ENCODE assay signal across 11 cellular contexts in genomic region chr6:28351493-28351925, GRCh38. TPM values are rescaled to one million over a fixed set of nuclear protein-coding genes. Genes with fewer than 3 reads are reported as not detected.
DNase-seq lines count a peak whose midpoint lies in the region; ATAC-seq and TF ChIP-seq lines count a peak whose summit lies in the region.
"Had no signal": no experiment of that assay in that cellular context is flagged by ENCODE, and none has a peak within 500 bp of the region (broad histone marks: within the 10 kb centered on the region; RNA-seq: fewer than 3 reads in every experiment).

No MANE protein-coding gene starts in this region.

- intact Hi-C loops in activated CD4-positive, alpha-beta memory T cell treated with anti-CD3 and anti-CD28 coated beads for 36 hours (cut with micrococcal nuclease) = loop anchor here (10.0 kb wide), 1 partner anchor 537 kb away; a partner anchor contains a TSS

- CTCF ChIA-PET in activated CD4-positive, alpha-beta memory T cell treated with anti-CD3 and anti-CD28 coated beads, Interleukin-2, amount 10 ng/mL, durations not matched to agents 7 days and 5 days (lab: Charles Lee) = interaction anchor here (1.1 to 2.2 kb wide), 3 partner anchors 84 to 461 kb away, joined by 4 to 7 read pairs (median 5); partner anchors contain the start of gene ZSCAN26
- CTCF ChIA-PET in activated CD4-positive, alpha-beta memory T cell treated with anti-CD3 and anti-CD28 coated beads for 36 hours (lab: Charles Lee) = interaction anchor here (1.5 kb wide), 1 partner anchor 99 kb away, joined by 3 read pairs; the partner anchor contains the start of gene ZKSCAN4
- CTCF ChIA-PET in T-cell (lab: Charles Lee) = interaction anchor here (0.9 to 1.1 kb wide), 3 partner anchors 10 to 85 kb away, joined by 4 to 5 read pairs (median 4); partner anchors contain the start of gene ZSCAN26 (in 1 of the 2)

- peaks cover 39% of the 10 kb centered on the region for H3K4me1 Mint-ChIP-seq in activated CD4-positive, alpha-beta memory T cell treated with anti-CD3 and anti-CD28 coated beads, Interleukin-2, amount 10 ng/mL, durations not matched to agents 7 days and 5 days
- H3K4me1 Mint-ChIP-seq in activated CD4-positive, alpha-beta memory T cell treated with anti-CD3 and anti-CD28 coated beads for 36 hours (ENCODE audit: low read depth) = peaks cover 30% of the 10 kb centered on the region
- H3K4me1 Mint-ChIP-seq in T-cell (peaks cover 47 to 52% (median 49%) of the 10 kb centered on the region in 3 donors), glutamatergic neuron (ENCODE audit: low read depth, unreplicated experiment) (peaks cover 14% of the 10 kb centered on the region)
- H3K4me1 Mint-ChIP-seq in stimulated activated naive CD8-positive, alpha-beta T cell treated with anti-CD3 and anti-CD28 coated beads, Interleukin-15, amount 100 ng/mL, for 72 hours = peaks cover 45% of the 10 kb centered on the region

- H3K27ac Mint-ChIP-seq in activated CD4-positive, alpha-beta memory T cell treated with anti-CD3 and anti-CD28 coated beads, Interleukin-2, amount 10 ng/mL, durations not matched to agents 7 days and 5 days = no peak overlapping the region
- no peak overlapping the region for H3K27ac Mint-ChIP-seq in activated CD4-positive, alpha-beta memory T cell treated with anti-CD3 and anti-CD28 coated beads for 36 hours
- H3K27ac Mint-ChIP-seq in T-cell = no peak overlapping the region
- no peak overlapping the region for H3K27ac Mint-ChIP-seq in glutamatergic neuron (ENCODE audit: unreplicated experiment)
- H3K27ac Mint-ChIP-seq in stimulated activated naive CD8-positive, alpha-beta T cell treated with anti-CD3 and anti-CD28 coated beads, Interleukin-15, amount 100 ng/mL, for 72 hours = peak overlapping the region in 1 of 2 donors; percentile 39

- peaks cover 10% of the 10 kb centered on the region for H3K27me3 Mint-ChIP-seq in activated CD4-positive, alpha-beta memory T cell treated with anti-CD3 and anti-CD28 coated beads, Interleukin-2, amount 10 ng/mL, durations not matched to agents 7 days and 5 days
- H3K27me3 Mint-ChIP-seq in activated CD4-positive, alpha-beta memory T cell treated with anti-CD3 and anti-CD28 coated beads for 36 hours = peaks cover 4% of the 10 kb centered on the region
- H3K27me3 Mint-ChIP-seq in T-cell (peaks cover 4 to 8% of the 10 kb centered on the region in 2 donors), glutamatergic neuron (ENCODE audit: unreplicated experiment) (peaks cover 2% of the 10 kb centered on the region)
- H3K27me3 Mint-ChIP-seq in stimulated activated naive CD8-positive, alpha-beta T cell treated with anti-CD3 and anti-CD28 coated beads, Interleukin-15, amount 100 ng/mL, for 72 hours = peaks cover 11% of the 10 kb centered on the region

- DNase-seq in activated CD4-positive, alpha-beta memory T cell treated with anti-CD3 and anti-CD28 coated beads, Interleukin-2, amount 10 ng/mL, durations not matched to agents 7 days and 5 days = no peak
- DNase-seq in activated CD4-positive, alpha-beta memory T cell treated with anti-CD3 and anti-CD28 coated beads for 36 hours = no peak
- DNase-seq in T-cell (no peak), glutamatergic neuron (no peak), putamen (ENCODE audit: low spot score) (no peak), D341Med (ENCODE audit: low spot score) (no peak)
- DNase-seq in stimulated activated naive CD8-positive, alpha-beta T cell treated with anti-CD3 and anti-CD28 coated beads, Interleukin-15, amount 100 ng/mL, for 72 hours = no peak
- DNase-seq: HCEC 1CT, islet precursor cell, NCI-H1417 had no signal

- no peak for TF ChIP-seq CTCF in glutamatergic neuron (IDR thresholded peaks at IDR 0.05; ENCODE audit: partially characterized antibody, unreplicated experiment)

- peaks cover 19% of the 10 kb centered on the region for H3K36me3 Mint-ChIP-seq in activated CD4-positive, alpha-beta memory T cell treated with anti-CD3 and anti-CD28 coated beads, Interleukin-2, amount 10 ng/mL, durations not matched to agents 7 days and 5 days (ENCODE audit: low read depth)
- peaks cover 1% of the 10 kb centered on the region for H3K36me3 Mint-ChIP-seq in activated CD4-positive, alpha-beta memory T cell treated with anti-CD3 and anti-CD28 coated beads for 36 hours
- no peaks in the 10 kb centered on the region for H3K36me3 Mint-ChIP-seq in T-cell
- H3K36me3 Mint-ChIP-seq in glutamatergic neuron (ENCODE audit: unreplicated experiment) = no peaks in the 10 kb centered on the region

- peak overlapping the region; percentile 21 for H3K4me3 Mint-ChIP-seq in activated CD4-positive, alpha-beta memory T cell treated with anti-CD3 and anti-CD28 coated beads, Interleukin-2, amount 10 ng/mL, durations not matched to agents 7 days and 5 days
- H3K4me3 Mint-ChIP-seq in activated CD4-positive, alpha-beta memory T cell treated with anti-CD3 and anti-CD28 coated beads for 36 hours = no peak overlapping the region
- H3K4me3 Mint-ChIP-seq in T-cell (peak overlapping the region in 2 of 3 donors; percentile 91 to 98), glutamatergic neuron (ENCODE audit: unreplicated experiment) (peak overlapping the region; percentile 99)
- peak overlapping the region; percentile 51 to 100 for H3K4me3 Mint-ChIP-seq in stimulated activated naive CD8-positive, alpha-beta T cell treated with anti-CD3 and anti-CD28 coated beads, Interleukin-15, amount 100 ng/mL, for 72 hours

- ATAC-seq in T-cell (replicated peaks in 1 of 4) (no peak), HG02973 (IDR thresholded peaks at IDR 0.05; ENCODE audit: unreplicated experiment) (no peak)
- no peak for ATAC-seq in stimulated activated naive CD8-positive, alpha-beta T cell treated with anti-CD3 and anti-CD28 coated beads, Interleukin-15, amount 100 ng/mL, for 72 hours

- POLR2A ChIA-PET in activated CD4-positive, alpha-beta memory T cell treated with anti-CD3 and anti-CD28 coated beads, Interleukin-2, amount 10 ng/mL, durations not matched to agents 7 days and 5 days (lab: Charles Lee) = interaction anchor here (1.0 to 2.3 kb wide), 5 partner anchors 16 to 544 kb away, joined by 3 to 8 read pairs (median 5); partner anchors contain the start of genes ZKSCAN8, ZSCAN26 and ZSCAN31
- POLR2A ChIA-PET in activated CD4-positive, alpha-beta memory T cell treated with anti-CD3 and anti-CD28 coated beads for 36 hours (lab: Charles Lee) = no interaction called here
- POLR2A ChIA-PET in T-cell (lab: Charles Lee) = no interaction called here

- no peaks in the 10 kb centered on the region for H3K9me3 Mint-ChIP-seq in activated CD4-positive, alpha-beta memory T cell treated with anti-CD3 and anti-CD28 coated beads, Interleukin-2, amount 10 ng/mL, durations not matched to agents 7 days and 5 days
- no peaks in the 10 kb centered on the region for H3K9me3 Mint-ChIP-seq in activated CD4-positive, alpha-beta memory T cell treated with anti-CD3 and anti-CD28 coated beads for 36 hours
- no peaks in the 10 kb centered on the region for H3K9me3 Mint-ChIP-seq in T-cell
- no peaks in the 10 kb centered on the region for H3K9me3 Mint-ChIP-seq in glutamatergic neuron (ENCODE audit: unreplicated experiment)
- no peaks in the 10 kb centered on the region for H3K9me3 Mint-ChIP-seq in stimulated activated naive CD8-positive, alpha-beta T cell treated with anti-CD3 and anti-CD28 coated beads, Interleukin-15, amount 100 ng/mL, for 72 hours

RNA-seq across cellular contexts. Expression of gene ZKSCAN3, which starts 1.8 kb away (rescaled TPM):
- 1 to 10 TPM; 5.5 to 6.5 TPM for total RNA-seq in activated CD4-positive, alpha-beta memory T cell treated with anti-CD3 and anti-CD28 coated beads, Interleukin-2, amount 10 ng/mL, durations not matched to agents 7 days and 5 days
- total RNA-seq in activated CD4-positive, alpha-beta memory T cell treated with anti-CD3 and anti-CD28 coated beads for 36 hours = 1 to 10 TPM; 2.2 to 2.7 TPM
- total RNA-seq in T-cell = 10 to 100 TPM in 3 of 5 donors, 1 to 10 TPM in 2; 4.0 to 11.9 (median 10.5) TPM
- 16.0 TPM for total RNA-seq in glutamatergic neuron (ENCODE audit: unreplicated experiment)

RNA-seq across cellular contexts. Expression of gene ZSCAN31, which starts 15.6 kb away (rescaled TPM):
- total RNA-seq in activated CD4-positive, alpha-beta memory T cell treated with anti-CD3 and anti-CD28 coated beads, Interleukin-2, amount 10 ng/mL, durations not matched to agents 7 days and 5 days = 1 to 10 TPM in 1 of 2 experiments, under 1 TPM in 1; 0.88 to 1.0 TPM
- total RNA-seq in activated CD4-positive, alpha-beta memory T cell treated with anti-CD3 and anti-CD28 coated beads for 36 hours = 1 to 10 TPM in 1 of 2 experiments, under 1 TPM in 1; 0.77 to 1.6 TPM
- total RNA-seq in T-cell = 1 to 10 TPM in 3 of 5 donors, under 1 TPM in 2; 0.79 to 1.5 (median 1.1) TPM
- total RNA-seq in glutamatergic neuron (ENCODE audit: unreplicated experiment) = 6.9 TPM

RNA-seq across cellular contexts. Expression of gene ZSCAN12, which starts 48.0 kb away (rescaled TPM):
- total RNA-seq in activated CD4-positive, alpha-beta memory T cell treated with anti-CD3 and anti-CD28 coated beads, Interleukin-2, amount 10 ng/mL, durations not matched to agents 7 days and 5 days = 1 to 10 TPM; 4.6 to 4.9 TPM
- total RNA-seq in activated CD4-positive, alpha-beta memory T cell treated with anti-CD3 and anti-CD28 coated beads for 36 hours = 1 to 10 TPM; 4.1 to 4.4 TPM
- total RNA-seq in T-cell (1 to 10 TPM; 3.8 to 8.2 (median 6.8) TPM), glutamatergic neuron (ENCODE audit: unreplicated experiment) (16.7 TPM)
